Comparison of ENCODE assay signal across 8 cellular contexts in the genomic region with DNA sequence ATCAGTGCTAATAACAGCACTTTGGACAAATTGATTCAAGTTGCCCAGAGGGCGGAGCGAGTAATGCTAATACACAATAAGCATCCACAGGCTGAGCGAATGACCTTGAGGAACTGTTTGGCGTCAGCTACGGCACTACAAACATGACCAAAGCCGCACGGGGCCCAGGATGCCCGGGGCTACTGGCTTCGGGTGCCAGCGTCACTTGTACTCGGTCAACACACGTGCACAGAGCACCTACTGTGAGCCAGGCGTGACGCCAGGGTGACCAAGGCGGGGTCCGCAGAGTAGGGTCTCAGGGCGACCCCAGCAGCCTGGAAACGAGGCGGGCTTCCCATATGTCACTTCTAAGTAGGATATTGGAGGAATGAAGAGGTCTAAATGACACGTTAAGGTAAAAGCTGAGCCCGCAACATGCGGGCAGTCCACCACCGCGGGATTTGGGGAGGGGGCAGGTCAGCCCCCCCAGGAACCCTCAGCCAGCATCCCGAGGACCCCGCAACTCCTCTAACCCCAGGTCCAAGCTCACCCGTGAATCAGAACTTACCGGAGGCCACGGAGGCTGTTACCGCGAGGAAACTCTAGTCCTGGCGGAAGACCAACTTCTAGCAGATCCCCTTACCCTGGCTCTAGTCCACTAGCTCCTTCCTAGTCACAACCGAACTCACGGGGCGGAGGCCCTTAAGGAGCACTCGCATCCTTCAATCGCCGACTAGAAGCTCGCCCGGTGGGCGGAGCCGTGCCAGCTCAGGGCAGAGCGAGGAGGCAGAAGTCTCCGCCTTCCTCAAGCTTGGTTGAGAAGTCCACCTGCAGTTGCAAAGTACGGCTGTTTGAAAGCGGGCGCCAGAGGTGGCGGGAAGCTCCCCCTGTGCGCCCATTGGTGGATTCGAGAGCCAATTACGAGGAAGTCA. TPM values are rescaled to one million over a fixed set of nuclear protein-coding genes. Genes with fewer than 3 reads are reported as not detected.
DNase-seq lines count a peak whose midpoint lies in the region; ATAC-seq and TF ChIP-seq lines count a peak whose summit lies in the region.

A gene with protein sequence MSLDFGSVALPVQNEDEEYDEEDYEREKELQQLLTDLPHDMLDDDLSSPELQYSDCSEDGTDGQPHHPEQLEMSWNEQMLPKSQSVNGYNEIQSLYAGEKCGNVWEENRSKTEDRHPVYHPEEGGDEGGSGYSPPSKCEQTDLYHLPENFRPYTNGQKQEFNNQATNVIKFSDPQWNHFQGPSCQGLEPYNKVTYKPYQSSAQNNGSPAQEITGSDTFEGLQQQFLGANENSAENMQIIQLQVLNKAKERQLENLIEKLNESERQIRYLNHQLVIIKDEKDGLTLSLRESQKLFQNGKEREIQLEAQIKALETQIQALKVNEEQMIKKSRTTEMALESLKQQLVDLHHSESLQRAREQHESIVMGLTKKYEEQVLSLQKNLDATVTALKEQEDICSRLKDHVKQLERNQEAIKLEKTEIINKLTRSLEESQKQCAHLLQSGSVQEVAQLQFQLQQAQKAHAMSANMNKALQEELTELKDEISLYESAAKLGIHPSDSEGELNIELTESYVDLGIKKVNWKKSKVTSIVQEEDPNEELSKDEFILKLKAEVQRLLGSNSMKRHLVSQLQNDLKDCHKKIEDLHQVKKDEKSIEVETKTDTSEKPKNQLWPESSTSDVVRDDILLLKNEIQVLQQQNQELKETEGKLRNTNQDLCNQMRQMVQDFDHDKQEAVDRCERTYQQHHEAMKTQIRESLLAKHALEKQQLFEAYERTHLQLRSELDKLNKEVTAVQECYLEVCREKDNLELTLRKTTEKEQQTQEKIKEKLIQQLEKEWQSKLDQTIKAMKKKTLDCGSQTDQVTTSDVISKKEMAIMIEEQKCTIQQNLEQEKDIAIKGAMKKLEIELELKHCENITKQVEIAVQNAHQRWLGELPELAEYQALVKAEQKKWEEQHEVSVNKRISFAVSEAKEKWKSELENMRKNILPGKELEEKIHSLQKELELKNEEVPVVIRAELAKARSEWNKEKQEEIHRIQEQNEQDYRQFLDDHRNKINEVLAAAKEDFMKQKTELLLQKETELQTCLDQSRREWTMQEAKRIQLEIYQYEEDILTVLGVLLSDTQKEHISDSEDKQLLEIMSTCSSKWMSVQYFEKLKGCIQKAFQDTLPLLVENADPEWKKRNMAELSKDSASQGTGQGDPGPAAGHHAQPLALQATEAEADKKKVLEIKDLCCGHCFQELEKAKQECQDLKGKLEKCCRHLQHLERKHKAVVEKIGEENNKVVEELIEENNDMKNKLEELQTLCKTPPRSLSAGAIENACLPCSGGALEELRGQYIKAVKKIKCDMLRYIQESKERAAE (N-terminal part only) (minus strand): TSS at position 656 of the 911 bp plus-strand sequence. CDS start 5,420 bp downstream, outside the sequence.

- no peaks in the 10 kb centered on the region for H3K27me3 ChIP-seq in spleen (replicated peaks in 1 of 7)

- H3K4me3 ChIP-seq in AG10803 (ENCODE audit: low read length) = peak within 1 kb of the TSS; percentile 89
- H3K4me3 ChIP-seq in spleen = peak within 1 kb of the TSS; percentile 63 to 97 (median 83)

- H3K4me1 Mint-ChIP-seq in activated B cell treated with CpG ODN at 0.5 μM for 24 hours = peaks cover 24% of the 10 kb centered on the region

- no peaks in the 10 kb centered on the region for H3K36me3 ChIP-seq in spleen

- no peaks in the 10 kb centered on the region for H3K9me3 ChIP-seq in spleen

- H3K4me3 Mint-ChIP-seq in activated B cell treated with CpG ODN at 0.5 μM for 24 hours = peak within 1 kb of the TSS; percentile 94

- peak within 1 kb of the TSS in 7 of 8 donors; percentile 64 to 87 (median 81) for H3K27ac ChIP-seq in spleen

- peak within 1 kb of the TSS; percentile 86 for H3K27ac Mint-ChIP-seq in activated B cell treated with CpG ODN at 0.5 μM for 24 hours

- H3K36me3 Mint-ChIP-seq in activated B cell treated with CpG ODN at 0.5 μM for 24 hours (ENCODE audit: low read depth) = peaks cover 5% of the 10 kb centered on the region

- intact Hi-C loops in activated B cell treated with CpG ODN at 0.5 μM for 24 hours (cut with micrococcal nuclease) (loop anchor here (1.0 to 5.0 kb wide), 11 partner anchors 16 to 1876 kb away; a partner anchor contains a TSS), spleen (cut with DNase I; ENCODE audit: low total_unique reads) (loop anchor here (5.0 kb wide), 1 partner anchor 237 kb away; a partner anchor contains a TSS)

- peak; percentile 99 for DNase-seq in AG10803 (ENCODE audit: low read depth)
- peak; percentile 90 for DNase-seq in NCI-H345 treated with DMSO at 0.1 percent for 48 hours (lab: John Stamatoyannopoulos, UW; ENCODE audit: unreplicated experiment)
- peak; percentile 93 for DNase-seq in activated B cell treated with CpG ODN at 0.5 μM for 24 hours
- DNase-seq in central memory CD4-positive, alpha-beta T cell = peak; percentile 98
- DNase-seq in inferior parietal cortex (ENCODE audit: extremely low spot score) = peak; percentile 96
- DNase-seq in spleen = peak; percentile 99

- H3K4me1 ChIP-seq in spleen = peaks cover 6 to 38% (median 21%) of the 10 kb centered on the region in 6 donors

- no peaks in the 10 kb centered on the region for H3K9me3 Mint-ChIP-seq in activated B cell treated with CpG ODN at 0.5 μM for 24 hours

- peak in 1 of 3 donors; percentile 66 for TF ChIP-seq POLR2A in spleen (IDR thresholded peaks at IDR 0.05)

- 0 to 1% (median 0%) methylated on average over 31 to 51 of the region's 51 CpGs for WGBS in spleen, 5 donors

- CTCF ChIA-PET in activated B cell treated with CpG ODN at 0.5 μM for 24 hours (lab: Charles Lee) = interaction anchor here (0.5 to 2.4 kb wide), 6 partner anchors 9 to 1545 kb away, joined by 3 to 11 read pairs (median 4); a partner anchor contains a TSS

- TF ChIP-seq CTCF in AG10803 (conservative IDR thresholded peaks at IDR 0.05; ENCODE audit: low read length) = no peak; the same call in 1 of the 2 replicates
- TF ChIP-seq CTCF in activated B cell treated with CpG ODN at 0.5 μM for 24 hours (IDR thresholded peaks at IDR 0.05) = no peak
- peak in 6 of 11 experiments; percentile 17 to 58 (median 40) for TF ChIP-seq CTCF in spleen (IDR thresholded peaks at IDR 0.05 in 8 of 11, conservative IDR thresholded peaks at IDR 0.05 in 3 of 11)

- peak; percentile 98 for ATAC-seq in GM19035 (IDR thresholded peaks at IDR 0.05; ENCODE audit: unreplicated experiment)
- peak; percentile 97 for ATAC-seq in HG03342 (IDR thresholded peaks at IDR 0.05; ENCODE audit: unreplicated experiment)
- ATAC-seq in activated B cell treated with CpG ODN at 0.5 μM for 24 hours (ENCODE audit: low read depth) = peak; percentile 96

- POLR2A ChIA-PET in activated B cell treated with CpG ODN at 0.5 μM for 24 hours (lab: Charles Lee) = interaction anchor here (0.8 to 2.2 kb wide), 9 partner anchors 9 to 1544 kb away, joined by 3 to 18 read pairs (median 4); a partner anchor contains a TSS

- peaks cover 3% of the 10 kb centered on the region for H3K27me3 Mint-ChIP-seq in activated B cell treated with CpG ODN at 0.5 μM for 24 hours

RNA-seq across cellular contexts. Expression of the gene that starts here (rescaled TPM):
- total RNA-seq in activated B cell treated with CpG ODN at 0.5 μM for 24 hours (12.1 and 15.4 TPM in 2 replicates), spleen (10 to 100 TPM in 2 of 7 donors, 1 to 10 TPM in 5; 6.5 to 15.1 (median 9.3) TPM)
- polyA plus RNA-seq in spleen = 1 to 10 TPM; 1.2 to 1.5 (median 1.3) TPM

Comparison
In these comparisons a context has a peak if more than half of its experiments do, and no peak if none do; other contexts are left out.
1. Peak in every context shown above with its lines: DNase-seq, ATAC-seq, H3K4me3 ChIP-seq and H3K27ac ChIP-seq.
2. CTCF ChIP-seq: peak in spleen (6 of 11); none in AG10803 (single experiment) and activated B cell treated with CpG ODN at 0.5 μM for 24 hours (single experiment).